9 cellular contexts compared by ENCODE assay signal in the genomic region with DNA sequence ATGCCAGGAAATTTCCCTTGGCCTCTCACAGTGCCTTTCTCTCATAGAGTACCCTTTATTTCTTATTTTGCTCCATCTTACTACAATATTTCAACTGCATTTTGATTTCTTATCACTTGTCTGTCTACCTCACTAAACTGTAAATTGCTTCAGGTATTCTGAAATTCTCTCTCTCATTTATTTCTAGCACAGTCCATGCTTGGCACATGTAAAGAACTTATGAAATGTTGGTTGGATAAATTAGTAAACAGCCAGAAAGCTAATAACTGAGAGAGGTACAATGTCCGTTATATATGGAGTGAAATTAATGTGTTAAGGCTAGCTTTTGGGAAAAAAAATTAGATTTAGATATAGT.
DNase-seq lines count a peak whose midpoint lies in the region; ATAC-seq, FAIRE-seq and TF ChIP-seq lines count a peak whose summit lies in the region.
"Had no signal": no experiment of that assay in that cellular context is flagged by ENCODE, and none has a peak within 500 bp of the region (broad histone marks: within the 10 kb centered on the region; RNA-seq: fewer than 3 reads in every experiment).

No MANE protein-coding gene starts in this region.

- intact Hi-C loops in CD4-positive, alpha-beta T cell (cut with DNase I, micrococcal nuclease): no loop called here

- no peaks in the 10 kb centered on the region for H3K9me2 ChIP-seq in SK-N-SH

- H3K79me1 ChIP-seq in mesendoderm (ENCODE audit: low read length): no peaks in the 10 kb centered on the region

- H3K79me2 ChIP-seq in mesendoderm (ENCODE audit: control insufficient read depth, insufficient read depth, low read length) (no peaks in the 10 kb centered on the region), SK-N-SH (ENCODE audit: insufficient read depth) (no peaks in the 10 kb centered on the region)

- no peak for TF ChIP-seq CTCF in CD4-positive, alpha-beta T cell (IDR thresholded peaks at IDR 0.05)
- no peak for TF ChIP-seq CTCF in SK-N-SH (IDR thresholded peaks at IDR 0.05)

- no peaks in the 10 kb centered on the region for H3K27me3 Mint-ChIP-seq in CD4-positive, alpha-beta T cell
- H3K27me3 Mint-ChIP-seq in activated T-helper 17 cell treated with anti-CD3 and anti-CD28 coated beads, Interleukin-2, amount 50 U/mL, for 72 hours: no peaks in the 10 kb centered on the region

- CTCF ChIA-PET in CD4-positive, alpha-beta T cell (lab: Charles Lee): no interaction called here
- CTCF ChIA-PET in SK-N-SH (lab: Yijun Ruan, JAX): interaction anchor here (0.8 kb wide), 1 partner anchor 9 kb away, joined by 3 read pairs; no protein-coding TSS in a partner anchor

- H3K4me1 ChIP-seq in mesendoderm (ENCODE audit: control insufficient read depth, low read depth, low read length) (no peaks in the 10 kb centered on the region), SK-N-SH (ENCODE audit: control insufficient read depth in 1 of 2, insufficient read depth in 2 of 2, low read depth in 1 of 2, low read length in 1 of 2) (peaks cover 0 to 2% of the 10 kb centered on the region in 2 experiments; a peak in 1 of 4 replicates)

- no peak overlapping the region for H2AFZ ChIP-seq in SK-N-SH (ENCODE audit: low read depth)

- TF ChIP-seq EP300 in SK-N-SH (IDR thresholded peaks at IDR 0.05; ENCODE audit: borderline replicate concordance in 1 of 2, low read depth in 1 of 2, low read length in 1 of 2): no peak

- no peak for ATAC-seq in CD4-positive, alpha-beta T cell (ENCODE audit: poor library complexity)
- ATAC-seq in GM21528 (IDR thresholded peaks at IDR 0.05; ENCODE audit: low FRiP score, unreplicated experiment): peak; percentile 5
- no peak for ATAC-seq in activated T-helper 17 cell treated with anti-CD3 and anti-CD28 coated beads, Interleukin-2, amount 50 U/mL, for 72 hours (replicated peaks)

- H3K9me3 Mint-ChIP-seq in CD4-positive, alpha-beta T cell: no peaks in the 10 kb centered on the region
- H3K9me3 Mint-ChIP-seq in activated T-helper 17 cell treated with anti-CD3 and anti-CD28 coated beads, Interleukin-2, amount 50 U/mL, for 72 hours: no peaks in the 10 kb centered on the region

- H3K4me3 Mint-ChIP-seq in CD4-positive, alpha-beta T cell: peak overlapping the region; percentile 54
- peak overlapping the region; percentile 84 for H3K4me3 Mint-ChIP-seq in activated T-helper 17 cell treated with anti-CD3 and anti-CD28 coated beads, Interleukin-2, amount 50 U/mL, for 72 hours

- no peak for FAIRE-seq in urothelium cell line (lab: Jason Lieb, UNC)

- no peak for TF ChIP-seq RAD21 in SK-N-SH (IDR thresholded peaks at IDR 0.05; ENCODE audit: low read length)

- no peak overlapping the region for H3K4ac ChIP-seq in mesendoderm (ENCODE audit: low read depth, low read length)

- no peak overlapping the region for H3K9ac ChIP-seq in mesendoderm (ENCODE audit: low read length)
- H3K9ac ChIP-seq in SK-N-SH: no peak overlapping the region

- H3K27ac ChIP-seq in CD4-positive, alpha-beta T cell (ENCODE audit: low read depth, low read length): no peak overlapping the region
- H3K27ac ChIP-seq in mesendoderm (ENCODE audit: low read depth, low read length) (no peak overlapping the region), SK-N-SH (ENCODE audit: low read depth in 2 of 2, low read length in 1 of 2) (no peak overlapping the region)

- H2AK5ac ChIP-seq in mesendoderm (ENCODE audit: low read length): no peak overlapping the region

- peak overlapping the region; percentile 14 for H3K18ac ChIP-seq in mesendoderm (ENCODE audit: low read length)

- H2BK15ac ChIP-seq in mesendoderm (replicated peaks; ENCODE audit: low read depth): no peak overlapping the region

- no peak overlapping the region for H4K5ac ChIP-seq in mesendoderm (ENCODE audit: low read length)

- no peaks in the 10 kb centered on the region for H3K9me3 ChIP-seq in CD4-positive, alpha-beta T cell (ENCODE audit: control insufficient read depth, low read length)
- no peaks in the 10 kb centered on the region for H3K9me3 ChIP-seq in SK-N-SH

- POLR2A ChIA-PET in CD4-positive, alpha-beta T cell (lab: Charles Lee): interaction anchor here (0.6 to 1.0 kb wide), 2 partner anchors 51 to 136 kb away, joined by 3 to 5 read pairs; no protein-coding TSS in a partner anchor
- POLR2A ChIA-PET in SK-N-SH (lab: Yijun Ruan, JAX): no interaction called here

- H3K36me3 ChIP-seq in mesendoderm (ENCODE audit: control insufficient read depth, insufficient read depth, low read length) (no peaks in the 10 kb centered on the region), SK-N-SH (replicated peaks in 1 of 2; ENCODE audit: control insufficient read depth in 1 of 2, insufficient read depth in 2 of 2, low read length in 1 of 2) (no peaks in the 10 kb centered on the region)

- H3K56ac ChIP-seq in mesendoderm (ENCODE audit: low read length): peak overlapping the region; percentile 30

- DNase-seq in CD4-positive, alpha-beta T cell: no peak
- DNase-seq in mesendoderm (no peak), urothelium cell line (ENCODE audit: low spot score) (no peak), SK-N-SH (no peak), A172 (ENCODE audit: low spot score) (no peak), cerebellar cortex (ENCODE audit: low spot score) (no peak)
- DNase-seq: DMS153 had no signal

- H3K27ac Mint-ChIP-seq in CD4-positive, alpha-beta T cell: peak overlapping the region; percentile 31
- H3K27ac Mint-ChIP-seq in activated T-helper 17 cell treated with anti-CD3 and anti-CD28 coated beads, Interleukin-2, amount 50 U/mL, for 72 hours: peak overlapping the region; percentile 91

- no peaks in the 10 kb centered on the region for H3F3A ChIP-seq in SK-N-SH (replicated peaks; ENCODE audit: insufficient read depth)

- H3K27me3 ChIP-seq in CD4-positive, alpha-beta T cell (ENCODE audit: control insufficient read depth, insufficient read depth, low read length): no peaks in the 10 kb centered on the region
- H3K27me3 ChIP-seq in mesendoderm (ENCODE audit: insufficient read depth, low read length, poor library complexity) (no peaks in the 10 kb centered on the region), SK-N-SH (ENCODE audit: insufficient read depth) (no peaks in the 10 kb centered on the region)

- no peak overlapping the region for H3K23ac ChIP-seq in mesendoderm (ENCODE audit: low read length)

- H3K4me2 ChIP-seq in mesendoderm (ENCODE audit: low read length) (no peak overlapping the region), SK-N-SH (no peak overlapping the region)

- no peaks in the 10 kb centered on the region for H4K20me1 ChIP-seq in SK-N-SH (ENCODE audit: insufficient read depth)

- 100% methylated on average over 1 of the region's 1 CpG for WGBS in mesendoderm (ENCODE audit: extremely low coverage, insufficient coverage, low lambda C conversion rate)
- WGBS in SK-N-SH (ENCODE audit: low lambda C conversion rate): 93% methylated on average over 1 of the region's 1 CpG

- no peaks in the 10 kb centered on the region for H3K36me3 Mint-ChIP-seq in CD4-positive, alpha-beta T cell (ENCODE audit: low read depth)
- H3K36me3 Mint-ChIP-seq in activated T-helper 17 cell treated with anti-CD3 and anti-CD28 coated beads, Interleukin-2, amount 50 U/mL, for 72 hours (ENCODE audit: low read depth): peaks cover 23% of the 10 kb centered on the region

- H2BK120ac ChIP-seq in mesendoderm (ENCODE audit: low read depth, low read length): no peak overlapping the region

- no peak overlapping the region for H4K8ac ChIP-seq in mesendoderm (ENCODE audit: low read depth, low read length)

- H3K4me1 Mint-ChIP-seq in CD4-positive, alpha-beta T cell (ENCODE audit: low read depth): peaks cover 23% of the 10 kb centered on the region
- peaks cover 20% of the 10 kb centered on the region for H3K4me1 Mint-ChIP-seq in activated T-helper 17 cell treated with anti-CD3 and anti-CD28 coated beads, Interleukin-2, amount 50 U/mL, for 72 hours

- peak overlapping the region; percentile 20 for H2BK5ac ChIP-seq in mesendoderm (ENCODE audit: low read length)

- H3K4me3 ChIP-seq in mesendoderm (ENCODE audit: low read length): no peak overlapping the region
- H3K4me3 ChIP-seq in SK-N-SH (ENCODE audit: low read depth in 2 of 2, low read length in 1 of 2): no peak overlapping the region

TF ChIP-seq in SK-N-SH, 30 proteins besides CTCF, POLR2A, EP300 and RAD21:
- TF ChIP-seq SMC3 (IDR thresholded peaks at IDR 0.05; ENCODE audit: low read depth, low read length) (no peak), RCOR1 (IDR thresholded peaks at IDR 0.05; ENCODE audit: low read length) (no peak), MEF2A (IDR thresholded peaks at IDR 0.05; ENCODE audit: borderline replicate concordance, low read depth) (no peak), TCF12 (IDR thresholded peaks at IDR 0.05) (no peak), CHD2 (IDR thresholded peaks at IDR 0.05; ENCODE audit: low read length, partially characterized antibody) (no peak), GATA2 (CRISPR knock-in tag; IDR thresholded peaks at IDR 0.05) (no peak), RXRA (IDR thresholded peaks at IDR 0.05; ENCODE audit: borderline replicate concordance, low read depth) (no peak), YY1 (IDR thresholded peaks at IDR 0.05; ENCODE audit: low read depth) (no peak), TAF1 (IDR thresholded peaks at IDR 0.05; ENCODE audit: borderline replicate concordance, low read depth, low read length) (no peak)
- TF ChIP-seq, protein P1, sequence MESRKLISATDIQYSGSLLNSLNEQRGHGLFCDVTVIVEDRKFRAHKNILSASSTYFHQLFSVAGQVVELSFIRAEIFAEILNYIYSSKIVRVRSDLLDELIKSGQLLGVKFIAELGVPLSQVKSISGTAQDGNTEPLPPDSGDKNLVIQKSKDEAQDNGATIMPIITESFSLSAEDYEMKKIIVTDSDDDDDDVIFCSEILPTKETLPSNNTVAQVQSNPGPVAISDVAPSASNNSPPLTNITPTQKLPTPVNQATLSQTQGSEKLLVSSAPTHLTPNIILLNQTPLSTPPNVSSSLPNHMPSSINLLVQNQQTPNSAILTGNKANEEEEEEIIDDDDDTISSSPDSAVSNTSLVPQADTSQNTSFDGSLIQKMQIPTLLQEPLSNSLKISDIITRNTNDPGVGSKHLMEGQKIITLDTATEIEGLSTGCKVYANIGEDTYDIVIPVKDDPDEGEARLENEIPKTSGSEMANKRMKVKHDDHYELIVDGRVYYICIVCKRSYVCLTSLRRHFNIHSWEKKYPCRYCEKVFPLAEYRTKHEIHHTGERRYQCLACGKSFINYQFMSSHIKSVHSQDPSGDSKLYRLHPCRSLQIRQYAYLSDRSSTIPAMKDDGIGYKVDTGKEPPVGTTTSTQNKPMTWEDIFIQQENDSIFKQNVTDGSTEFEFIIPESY (IDR thresholded peaks at IDR 0.05; ENCODE audit: borderline replicate concordance, low read depth): no peak
